In the genomic region with DNA sequence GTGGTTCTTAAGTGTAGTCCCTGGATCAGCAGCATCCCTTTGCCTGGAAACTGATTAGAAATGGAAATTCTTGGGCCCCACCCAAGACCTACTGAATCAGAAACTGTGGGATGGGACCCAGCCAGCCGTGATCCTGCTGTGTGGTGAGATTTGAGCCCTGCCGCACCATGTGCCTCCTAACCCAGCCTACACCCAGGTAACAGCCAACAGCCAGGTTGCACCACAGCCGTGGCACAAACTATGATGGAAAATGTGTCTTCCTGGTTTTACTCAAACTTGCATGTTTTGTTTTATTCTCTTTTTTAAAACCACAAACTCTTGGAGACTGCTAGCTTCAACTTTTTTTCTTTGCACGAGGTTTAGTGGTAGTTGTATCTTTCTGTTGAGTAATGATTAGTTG, we compare ENCODE assay signal across 8 cellular contexts. TPM values are rescaled to one million over a fixed set of nuclear protein-coding genes. Genes with fewer than 3 reads are reported as not detected.
DNase-seq lines count a peak whose midpoint lies in the region; ATAC-seq, FAIRE-seq and TF ChIP-seq lines count a peak whose summit lies in the region.

No MANE protein-coding gene starts in this region.

- H3K27me3 ChIP-seq in KMS-11 (ENCODE audit: insufficient read depth, low read depth) (no peaks in the 10 kb centered on the region), mucosa of rectum (ENCODE audit: control insufficient read depth in 2 of 2, insufficient read depth in 2 of 2, low read length in 2 of 2) (no peaks in the 10 kb centered on the region), ovary (no peaks in the 10 kb centered on the region)

- H3K4me3 ChIP-seq in A549 (peak overlapping the region; percentile 63), KMS-11 (IDR thresholded peaks at IDR 0.05; ENCODE audit: insufficient read depth, low read depth, low read length) (no peak overlapping the region), mucosa of rectum (ENCODE audit: low read length in 2 of 2) (peak overlapping the region; percentile 26 to 88), ovary (no peak overlapping the region)

- TF ChIP-seq POLR2A in A549 (IDR thresholded peaks at IDR 0.05; ENCODE audit: low read length) (no peak), ovary (IDR thresholded peaks at IDR 0.05) (no peak)

- no peak for TF ChIP-seq CTCF in A549 (IDR thresholded peaks at IDR 0.05)
- no peak for TF ChIP-seq CTCF in KMS-11 (conservative IDR thresholded peaks at IDR 0.05; ENCODE audit: low read depth, low read length)
- TF ChIP-seq CTCF in ovary (IDR thresholded peaks at IDR 0.05): no peak

- FAIRE-seq in A549 (lab: Jason Lieb, UNC) (no peak), HTR-8/SVneo (lab: Jason Lieb, UNC) (no peak)

- no peaks in the 10 kb centered on the region for H3K9me3 ChIP-seq in A549
- no peaks in the 10 kb centered on the region for H3K9me3 ChIP-seq in mucosa of rectum (ENCODE audit: control insufficient read depth in 2 of 2, low read length in 2 of 2)
- H3K9me3 ChIP-seq in ovary: no peaks in the 10 kb centered on the region

- H3K9ac ChIP-seq in KMS-11 (peak overlapping the region; percentile 83; the same call in 1 of the 2 replicates), mucosa of rectum (ENCODE audit: low read depth in 1 of 2, low read length in 2 of 2) (peak overlapping the region; percentile 28 to 35)

- H3K27ac ChIP-seq in A549 (peak overlapping the region; percentile 30 to 94), KMS-11 (peak overlapping the region; percentile 78; the same call in 1 of the 2 replicates), mucosa of rectum (ENCODE audit: low read depth in 2 of 2, low read length in 2 of 2) (peak overlapping the region; percentile 15 to 67), ovary (no peak overlapping the region)

- H3K36me3 ChIP-seq in KMS-11 (ENCODE audit: insufficient read depth) (no peaks in the 10 kb centered on the region), mucosa of rectum (ENCODE audit: control insufficient read depth in 2 of 2, insufficient read depth in 2 of 2, low read length in 2 of 2) (peaks cover 0 to 7% of the 10 kb centered on the region in 2 donors), ovary (no peaks in the 10 kb centered on the region)

- no peak overlapping the region for H2AFZ ChIP-seq in KMS-11 (ENCODE audit: low read depth)

- POLR2A ChIA-PET in A549 (lab: Yijun Ruan, JAX): no interaction called here

- peaks cover 11% of the 10 kb centered on the region; the same call in 1 of the 2 replicates for H4K20me1 ChIP-seq in KMS-11 (ENCODE audit: insufficient read depth)

- H3K4me2 ChIP-seq in A549: peak overlapping the region; percentile 94
- H3K4me2 ChIP-seq in KMS-11: peak overlapping the region; percentile 80

- no peak for TF ChIP-seq EP300 in A549 (IDR thresholded peaks at IDR 0.05)
- no peak for TF ChIP-seq EP300 in ovary (IDR thresholded peaks at IDR 0.05)

- WGBS in A549 (ENCODE audit: missing lambda C conversion rate): 11% methylated on average over 4 of the region's 4 CpGs
- WGBS in ovary, 3 donors: 20 to 26% (median 21%) methylated on average over 4 of the region's 4 CpGs

- CTCF ChIA-PET in A549 (lab: Yijun Ruan, JAX): interaction anchor here (0.9 to 7.4 kb wide), 3 partner anchors 20 to 63 kb away, joined by 3 to 59 read pairs (median 5); no protein-coding TSS in a partner anchor

- no peak for ATAC-seq in A549
- no peak for ATAC-seq in HG03457 (IDR thresholded peaks at IDR 0.05; ENCODE audit: unreplicated experiment)

- intact Hi-C loops in ovary (cut with DNase I): loop anchor here in 2 of 4 donors (10.0 kb wide), 2 partner anchors 58 to 82 kb away; no protein-coding TSS in a partner anchor

- H3K79me2 ChIP-seq in KMS-11 (ENCODE audit: insufficient read depth, low read depth): peaks cover 81% of the 10 kb centered on the region

- H3K4me1 ChIP-seq in A549 (peaks cover 49% of the 10 kb centered on the region), KMS-11 (ENCODE audit: low read depth, poor library complexity, severe bottlenecking) (peaks cover 39% of the 10 kb centered on the region), mucosa of rectum (ENCODE audit: control insufficient read depth in 2 of 2, insufficient read depth in 2 of 2, low read length in 2 of 2) (peaks cover 60 to 62% of the 10 kb centered on the region in 2 donors), ovary (ENCODE audit: insufficient read depth) (peaks cover 31% of the 10 kb centered on the region)

- DNase-seq in A549 (ENCODE audit: low read depth in 1 of 2, low spot score in 1 of 2) (no peak), astrocyte of the hippocampus (ENCODE audit: low read depth, low spot score) (peak; percentile 84), ecto neural progenitor cell (ENCODE audit: low spot score) (no peak), HTR-8/SVneo (ENCODE audit: insufficient read length, low spot score) (no peak), ovary (no peak)

- no peak for TF ChIP-seq RAD21 in A549 (conservative IDR thresholded peaks at IDR 0.05 in 1 of 2, IDR thresholded peaks at IDR 0.05 in 1 of 2)

TF ChIP-seq in A549, 52 proteins besides CTCF, POLR2A, EP300 and RAD21:
- no peak for TF ChIP-seq PHF8 (IDR thresholded peaks at IDR 0.05; ENCODE audit: borderline replicate concordance, low read depth)
- TF ChIP-seq CHD4 (IDR thresholded peaks at IDR 0.05; ENCODE audit: borderline replicate concordance): no peak
- no peak for TF ChIP-seq REST (IDR thresholded peaks at IDR 0.05)
- no peak for TF ChIP-seq RCOR1 (IDR thresholded peaks at IDR 0.05; ENCODE audit: low read depth, low read length)
- TF ChIP-seq, protein P1, sequence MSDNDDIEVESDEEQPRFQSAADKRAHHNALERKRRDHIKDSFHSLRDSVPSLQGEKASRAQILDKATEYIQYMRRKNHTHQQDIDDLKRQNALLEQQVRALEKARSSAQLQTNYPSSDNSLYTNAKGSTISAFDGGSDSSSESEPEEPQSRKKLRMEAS (IDR thresholded peaks at IDR 0.05): peak; percentile 39; the same call in 1 of the 2 replicates

RNA-seq across cellular contexts. Expression of gene LIMD1, which starts 2.6 kb away (rescaled TPM):
- polyA plus RNA-seq in A549 (2011; rRNA removed) (30.7 and 38.6 TPM in 2 replicates), A549 (2017; fragmentation: RNase III; extraction: RNeasy Plus Mini Kit Qiagen cat#74134 plus additional on column Dnase treatment) (17.4 to 18.8 TPM (median 18.8 TPM) in 3 replicates), ovary (1 to 10 TPM; 4.1 to 9.3 TPM)
- polyA plus RNA-seq in A549 (2012; cell fraction: cytosol; rRNA removed): 14.9 and 20.0 TPM in 2 replicates
- 48.7 and 51.2 TPM in 2 replicates for polyA plus RNA-seq in A549 (2012; cell fraction: nucleus; rRNA removed)
- polyA minus RNA-seq in A549 (2011; rRNA and poly(A)+ RNA removed): 95.4 and 109 TPM in 2 replicates
- total RNA-seq in ovary: 10 to 100 TPM in 6 of 7 donors, 1 to 10 TPM in 1; 7.5 to 17.5 (median 15.4) TPM

Comparison
In these comparisons a context has a peak if more than half of its experiments do, and no peak if none do; other contexts are left out.
1. H3K27ac ChIP-seq: peak in A549 (2 of 2), KMS-11 (single experiment) and mucosa of rectum (2 of 2); none in ovary (0 of 2).
2. H3K4me3 ChIP-seq: peak in A549 (single experiment) and mucosa of rectum (2 of 2); none in KMS-11 (single experiment) and ovary (single experiment).